In genomic region chr10:28981007-28981406, GRCh38 we compare ENCODE assay signal across 28 cellular contexts.
DNase-seq lines count a peak whose midpoint lies in the region; ATAC-seq, FAIRE-seq and TF ChIP-seq lines count a peak whose summit lies in the region.
"Had no signal": no experiment of that assay in that cellular context is flagged by ENCODE, and none has a peak within 500 bp of the region (broad histone marks: within the 10 kb centered on the region; RNA-seq: fewer than 3 reads in every experiment).

No MANE protein-coding gene starts in this region.

- POLR2A ChIA-PET in A549 (lab: Yijun Ruan, JAX): no interaction called here

- no peak for TF ChIP-seq POLR2A in A549 (IDR thresholded peaks at IDR 0.05; ENCODE audit: low read length)

- no peak overlapping the region for H3K4me3 ChIP-seq in A549
- H3K4me3 ChIP-seq: heart right ventricle, thyroid gland had no signal

- H3K4me2 ChIP-seq in A549: no peak overlapping the region
- H3K4me2 ChIP-seq: KMS-11, SK-N-SH had no signal

- no peaks in the 10 kb centered on the region for H3K9me3 ChIP-seq in A549
- H3K9me3 ChIP-seq: SK-N-SH, thyroid gland had no signal

- H3K27ac ChIP-seq in A549: no peak overlapping the region; a peak in 1 of 6 replicates
- H3K27ac ChIP-seq: heart right ventricle, KMS-11, thyroid gland, VCaP had no signal

- TF ChIP-seq RAD21 in A549 (conservative IDR thresholded peaks at IDR 0.05 in 1 of 2, IDR thresholded peaks at IDR 0.05 in 1 of 2): no peak

- CTCF ChIA-PET in A549 (lab: Yijun Ruan, JAX): interaction anchor here (1.3 kb wide), 1 partner anchor 42 kb away, joined by 4 read pairs; no protein-coding TSS in a partner anchor

- WGBS in A549 (ENCODE audit: missing lambda C conversion rate): 85% methylated on average over 3 of the region's 3 CpGs

- no peak for TF ChIP-seq EP300 in A549 (IDR thresholded peaks at IDR 0.05)

- DNase-seq in A549 (ENCODE audit: low read depth in 1 of 2, low spot score in 1 of 2) (no peak), NAMALWA (ENCODE audit: low spot score) (peak; percentile 2), iPS-NIHi11 (ENCODE audit: low spot score) (no peak), HUDEP-2 (lab: John Stamatoyannopoulos, UW; ENCODE audit: unreplicated experiment in 76 of 76) (no peak), H4 (ENCODE audit: low spot score) (no peak), NCI-H1092 (lab: John Stamatoyannopoulos, UW) (no peak)
- DNase-seq: activated CD4-positive, alpha-beta T cell treated with anti-CD3 and anti-CD28 coated beads, Interleukin-2, amount 50 U/mL, for 1 hour; cerebellar nuclear complex; DMS79; erythroblast; foreskin fibroblast; heart right ventricle; HFFc6; naive thymus-derived CD4-positive, alpha-beta T cell; NCI-H1092 treated with DMSO at 0.1 percent for 48 hours; NCI-H2081 treated with DMSO at 0.1 percent for 48 hours; NCI-H446 treated with DMSO at 0.1 percent for 48 hours; RPMI8226; SK-N-SH; small intestine; thyroid gland had no signal

- peak; percentile 49 for FAIRE-seq in A549 (lab: Jason Lieb, UNC)
- FAIRE-seq: GM12892, HTR-8/SVneo, small intestine had no signal

- no peak for TF ChIP-seq CTCF in A549 (IDR thresholded peaks at IDR 0.05)

- H3K4me1 ChIP-seq in A549: peaks cover 17% of the 10 kb centered on the region

- ATAC-seq in A549 (no peak), GM18868 (IDR thresholded peaks at IDR 0.05; ENCODE audit: unreplicated experiment) (peak; percentile 67), HG02870 (IDR thresholded peaks at IDR 0.05; ENCODE audit: unreplicated experiment) (peak; percentile 72)
- ATAC-seq: heart right ventricle; left lobe of liver; naive thymus-derived CD4-positive, alpha-beta T cell had no signal

TF ChIP-seq in A549, 52 proteins besides CTCF, POLR2A, EP300 and RAD21:
- TF ChIP-seq CBX8 (IDR thresholded peaks at IDR 0.05) (no peak), RARB (CRISPR knock-in tag; IDR thresholded peaks at IDR 0.05) (no peak), TFCP2L1 (CRISPR knock-in tag; IDR thresholded peaks at IDR 0.05) (no peak), MAZ (IDR thresholded peaks at IDR 0.05; ENCODE audit: borderline replicate concordance, low read depth, low read length) (no peak), RCOR1 (IDR thresholded peaks at IDR 0.05; ENCODE audit: low read depth, low read length) (no peak), RNF2 (IDR thresholded peaks at IDR 0.05; ENCODE audit: borderline replicate concordance, low read depth) (no peak), MYC (IDR thresholded peaks at IDR 0.05; ENCODE audit: borderline replicate concordance, low read length) (no peak), HEYL (CRISPR knock-in tag; IDR thresholded peaks at IDR 0.05) (no peak)
TF ChIP-seq in A549: peak in this region for 0.

Comparison
In these comparisons a context has a peak if more than half of its experiments do, and no peak if none do; other contexts are left out.
1. ATAC-seq: peak in GM18868 (single experiment) and HG02870 (single experiment); none in A549 (0 of 2).